In the genomic region with DNA sequence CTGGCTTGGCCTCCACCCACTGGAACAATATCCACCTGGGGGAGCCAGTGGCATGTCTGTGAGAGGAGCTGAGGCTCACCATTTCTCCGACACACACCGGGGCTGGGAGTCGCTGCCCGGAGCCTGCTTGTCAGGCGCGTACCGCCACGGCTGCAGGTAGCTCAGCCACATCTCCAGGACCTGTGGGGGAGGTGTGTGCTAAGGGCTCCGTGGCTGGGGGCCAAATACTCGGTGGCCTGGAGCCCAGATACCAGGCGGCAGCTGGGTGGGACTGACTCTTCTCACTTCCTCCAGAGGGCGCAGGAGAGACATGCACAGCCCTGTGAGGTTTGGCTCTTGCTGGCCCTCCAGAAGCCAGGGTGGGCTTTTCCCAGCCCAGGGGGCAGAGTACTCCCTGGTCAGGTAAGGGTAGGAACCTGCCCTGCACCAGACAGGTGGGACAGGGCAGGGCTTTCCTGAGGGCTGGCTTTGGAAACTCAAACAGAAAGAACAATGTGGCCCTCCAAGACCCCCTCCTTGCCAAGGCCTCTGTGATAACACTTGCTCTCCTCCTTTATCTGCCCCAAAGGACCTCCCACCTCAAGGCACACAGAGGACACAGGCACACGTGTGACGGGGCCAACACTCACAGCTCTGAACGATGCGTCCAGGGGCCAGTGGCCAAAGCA, we compare ENCODE assay signal across 1 cellular context.
A peak's percentile ranks its signal among the peaks of the same experiment; 100 is the strongest.
TF ChIP-seq lines count a peak whose summit lies in the region.

No MANE protein-coding gene starts in this region.

TF ChIP-seq in K562, 482 proteins besides CTCF, POLR2A, EP300 and RAD21:
- TF ChIP-seq, protein P1, sequence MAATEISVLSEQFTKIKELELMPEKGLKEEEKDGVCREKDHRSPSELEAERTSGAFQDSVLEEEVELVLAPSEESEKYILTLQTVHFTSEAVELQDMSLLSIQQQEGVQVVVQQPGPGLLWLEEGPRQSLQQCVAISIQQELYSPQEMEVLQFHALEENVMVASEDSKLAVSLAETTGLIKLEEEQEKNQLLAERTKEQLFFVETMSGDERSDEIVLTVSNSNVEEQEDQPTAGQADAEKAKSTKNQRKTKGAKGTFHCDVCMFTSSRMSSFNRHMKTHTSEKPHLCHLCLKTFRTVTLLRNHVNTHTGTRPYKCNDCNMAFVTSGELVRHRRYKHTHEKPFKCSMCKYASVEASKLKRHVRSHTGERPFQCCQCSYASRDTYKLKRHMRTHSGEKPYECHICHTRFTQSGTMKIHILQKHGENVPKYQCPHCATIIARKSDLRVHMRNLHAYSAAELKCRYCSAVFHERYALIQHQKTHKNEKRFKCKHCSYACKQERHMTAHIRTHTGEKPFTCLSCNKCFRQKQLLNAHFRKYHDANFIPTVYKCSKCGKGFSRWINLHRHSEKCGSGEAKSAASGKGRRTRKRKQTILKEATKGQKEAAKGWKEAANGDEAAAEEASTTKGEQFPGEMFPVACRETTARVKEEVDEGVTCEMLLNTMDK (IDR thresholded peaks at IDR 0.05; ENCODE audit: borderline replicate concordance, insufficient read depth, low read depth, low read length, poor library complexity, severe bottlenecking), result peak; percentile 11
- TF ChIP-seq MAZ (CRISPR knock-in tag; conservative IDR thresholded peaks at IDR 0.05 in 1 of 2, IDR thresholded peaks at IDR 0.05 in 1 of 2) (0 out of 4 replicates have a peak, but pooled peaks of 1 of the 2 experiments have one; percentile 12), SMC3 (conservative IDR thresholded peaks at IDR 0.05; ENCODE audit: insufficient read depth, low read depth, low read length) (peak; percentile 45; the same call in 1 of the 2 replicates), TAF1 (IDR thresholded peaks at IDR 0.05; ENCODE audit: control insufficient read depth, extremely low read depth, insufficient read depth, low read length, severe bottlenecking) (peak; percentile 5), NFIC (IDR thresholded peaks at IDR 0.05) (peak; percentile 84), STAG1 (CRISPR knock-in tag; IDR thresholded peaks at IDR 0.05; ENCODE audit: borderline replicate concordance) (0 out of 2 replicates have a peak, but pooled peaks have one; percentile 18), POLR2G (IDR thresholded peaks at IDR 0.05; ENCODE audit: low read depth, low read length) (peak; percentile 70), CTBP1 (IDR thresholded peaks at IDR 0.05; ENCODE audit: borderline replicate concordance) (peak; percentile 15; the same call in 1 of the 2 replicates), RBFOX2 (IDR thresholded peaks at IDR 0.05; ENCODE audit: low read depth, low read length) (peak; percentile 25; the same call in 1 of the 2 replicates), KLF16 (IDR thresholded peaks at IDR 0.05) (0 out of 2 replicates have a peak, but pooled peaks have one; percentile 26)
- TF ChIP-seq, protein P2, sequence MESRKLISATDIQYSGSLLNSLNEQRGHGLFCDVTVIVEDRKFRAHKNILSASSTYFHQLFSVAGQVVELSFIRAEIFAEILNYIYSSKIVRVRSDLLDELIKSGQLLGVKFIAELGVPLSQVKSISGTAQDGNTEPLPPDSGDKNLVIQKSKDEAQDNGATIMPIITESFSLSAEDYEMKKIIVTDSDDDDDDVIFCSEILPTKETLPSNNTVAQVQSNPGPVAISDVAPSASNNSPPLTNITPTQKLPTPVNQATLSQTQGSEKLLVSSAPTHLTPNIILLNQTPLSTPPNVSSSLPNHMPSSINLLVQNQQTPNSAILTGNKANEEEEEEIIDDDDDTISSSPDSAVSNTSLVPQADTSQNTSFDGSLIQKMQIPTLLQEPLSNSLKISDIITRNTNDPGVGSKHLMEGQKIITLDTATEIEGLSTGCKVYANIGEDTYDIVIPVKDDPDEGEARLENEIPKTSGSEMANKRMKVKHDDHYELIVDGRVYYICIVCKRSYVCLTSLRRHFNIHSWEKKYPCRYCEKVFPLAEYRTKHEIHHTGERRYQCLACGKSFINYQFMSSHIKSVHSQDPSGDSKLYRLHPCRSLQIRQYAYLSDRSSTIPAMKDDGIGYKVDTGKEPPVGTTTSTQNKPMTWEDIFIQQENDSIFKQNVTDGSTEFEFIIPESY (CRISPR knock-in tag; IDR thresholded peaks at IDR 0.05), result peak; percentile 52; the same call in 1 of the 2 replicates
- TF ChIP-seq, protein P3, sequence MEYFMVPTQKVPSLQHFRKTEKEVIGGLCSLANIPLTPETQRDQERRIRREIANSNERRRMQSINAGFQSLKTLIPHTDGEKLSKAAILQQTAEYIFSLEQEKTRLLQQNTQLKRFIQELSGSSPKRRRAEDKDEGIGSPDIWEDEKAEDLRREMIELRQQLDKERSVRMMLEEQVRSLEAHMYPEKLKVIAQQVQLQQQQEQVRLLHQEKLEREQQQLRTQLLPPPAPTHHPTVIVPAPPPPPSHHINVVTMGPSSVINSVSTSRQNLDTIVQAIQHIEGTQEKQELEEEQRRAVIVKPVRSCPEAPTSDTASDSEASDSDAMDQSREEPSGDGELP (CRISPR knock-in tag; IDR thresholded peaks at IDR 0.05; ENCODE audit: borderline replicate concordance), result peak; percentile 52; the same call in 1 of the 2 replicates
